ENCODE assay signal across 8 cellular contexts in genomic region chr3:9932843-9933560, GRCh38. TPM values are rescaled to one million over a fixed set of nuclear protein-coding genes. Genes with fewer than 3 reads are reported as not detected.
DNase-seq lines count a peak whose midpoint lies in the region; ATAC-seq and TF ChIP-seq lines count a peak whose summit lies in the region.

No MANE protein-coding gene starts in this region.

- H3K27me3 ChIP-seq in GM06990 (replicated peaks; ENCODE audit: control insufficient read depth, insufficient read depth, low read length) = no peaks in the 10 kb centered on the region; the same call in none of the 2 replicates
- H3K27me3 ChIP-seq in heart right ventricle = no peaks in the 10 kb centered on the region
- H3K27me3 ChIP-seq in upper lobe of right lung = no peaks in the 10 kb centered on the region

- peaks cover 17% of the 10 kb centered on the region for H3K4me1 Mint-ChIP-seq in progenitor cell of endocrine pancreas (ENCODE audit: low read depth)

- peak; percentile 87 for ATAC-seq in SK-N-SH treated with all-trans-retinoic acid at 6 μM for 48 hours
- ATAC-seq in activated naive CD4-positive, alpha-beta T cell treated with anti-CD3 and anti-CD28 coated beads, Interleukin-2, amount 50 U/mL, for 72 hours = peak; percentile 80 to 85
- ATAC-seq in heart right ventricle = peak; percentile 76 to 89 (median 82)
- peak; percentile 89 for ATAC-seq in upper lobe of right lung

- H3K9me3 ChIP-seq in heart right ventricle (no peaks in the 10 kb centered on the region), upper lobe of right lung (no peaks in the 10 kb centered on the region)

- intact Hi-C loops in heart right ventricle (cut with DNase I) = loop anchor here in 5 of 10 donors (2.0 to 10.0 kb wide), 4 partner anchors 42 to 294 kb away; partner anchors contain the start of genes BRK1 (in 1 of the 5) and JAGN1 (in 1 of the 5)
- intact Hi-C loops in upper lobe of right lung (cut with DNase I) = no loop called here

- H3K36me3 ChIP-seq in GM06990 (ENCODE audit: control insufficient read depth, insufficient read depth, low read length) (peaks cover 9% of the 10 kb centered on the region), heart right ventricle (peaks cover 0 to 56% (median 8%) of the 10 kb centered on the region in 9 donors), upper lobe of right lung (peaks cover 39% of the 10 kb centered on the region)

- peak; percentile 90 for TF ChIP-seq CTCF in GM06990 (IDR thresholded peaks at IDR 0.05; ENCODE audit: insufficient read depth, low read length, poor library complexity, severe bottlenecking)
- TF ChIP-seq CTCF in LNCaP clone FGC (IDR thresholded peaks at IDR 0.05; ENCODE audit: control insufficient read depth, extremely low read depth, insufficient read depth) = peak; percentile 65
- TF ChIP-seq CTCF in heart right ventricle (IDR thresholded peaks at IDR 0.05) = peak; percentile 35 to 84 (median 69)
- peak; percentile 74 for TF ChIP-seq CTCF in progenitor cell of endocrine pancreas (IDR thresholded peaks at IDR 0.05; ENCODE audit: unreplicated experiment)
- TF ChIP-seq CTCF in upper lobe of right lung (IDR thresholded peaks at IDR 0.05) = peak; percentile 77

- H3K9me3 Mint-ChIP-seq in activated naive CD4-positive, alpha-beta T cell treated with anti-CD3 and anti-CD28 coated beads, Interleukin-2, amount 50 U/mL, for 72 hours = no peaks in the 10 kb centered on the region
- H3K9me3 Mint-ChIP-seq in progenitor cell of endocrine pancreas (ENCODE audit: low read depth) = no peaks in the 10 kb centered on the region

- peaks cover 7 to 41% (median 30%) of the 10 kb centered on the region in 9 donors for H3K4me1 ChIP-seq in heart right ventricle
- H3K4me1 ChIP-seq in upper lobe of right lung = peaks cover 26% of the 10 kb centered on the region

- peak overlapping the region; percentile 96 to 97 for H3K27ac Mint-ChIP-seq in activated naive CD4-positive, alpha-beta T cell treated with anti-CD3 and anti-CD28 coated beads, Interleukin-2, amount 50 U/mL, for 72 hours
- peak overlapping the region; percentile 98 for H3K27ac Mint-ChIP-seq in progenitor cell of endocrine pancreas

- H3K27ac ChIP-seq in heart right ventricle (peak overlapping the region; percentile 78 to 98 (median 96)), upper lobe of right lung (peak overlapping the region; percentile 89)

- DNase-seq in GM06990 (ENCODE audit: extremely low read depth, insufficient read length) = peak; percentile 93
- peak; percentile 21 for DNase-seq in GOT3 (lab: John Stamatoyannopoulos, UW)
- DNase-seq in LNCaP clone FGC (ENCODE audit: low read depth) = no peak
- DNase-seq in activated naive CD4-positive, alpha-beta T cell treated with anti-CD3 and anti-CD28 coated beads, Interleukin-2, amount 50 U/mL, for 72 hours (ENCODE audit: low spot score in 2 of 2) = peak; percentile 80 to 89
- peak; percentile 80 to 85 for DNase-seq in heart right ventricle
- peak; percentile 76 for DNase-seq in progenitor cell of endocrine pancreas (ENCODE audit: low spot score, unreplicated experiment)
- DNase-seq in upper lobe of right lung = peak; percentile 95

- no peaks in the 10 kb centered on the region for H3K36me3 Mint-ChIP-seq in activated naive CD4-positive, alpha-beta T cell treated with anti-CD3 and anti-CD28 coated beads, Interleukin-2, amount 50 U/mL, for 72 hours
- H3K36me3 Mint-ChIP-seq in progenitor cell of endocrine pancreas (ENCODE audit: insufficient read depth) = peaks cover 10% of the 10 kb centered on the region

- H3K4me3 ChIP-seq in GM06990 (replicated peaks; ENCODE audit: low read depth, low read length) (peak overlapping the region; percentile 78), LNCaP clone FGC (ENCODE audit: low read depth, low read length) (peak overlapping the region; percentile 90), heart right ventricle (peak overlapping the region; percentile 58 to 91 (median 76)), upper lobe of right lung (peak overlapping the region; percentile 80)

- no peaks in the 10 kb centered on the region for H3K27me3 Mint-ChIP-seq in progenitor cell of endocrine pancreas

- 0 to 1% methylated on average over 77 of the region's 77 CpGs for WGBS in heart right ventricle, 2 donors

- peak overlapping the region; percentile 96 for H3K4me3 Mint-ChIP-seq in progenitor cell of endocrine pancreas (ENCODE audit: low read depth)

TF ChIP-seq in SK-N-SH treated with all-trans-retinoic acid at 6 μM for 48 hours, 23 proteins besides CTCF, POLR2A, EP300 and RAD21 (continues in another document):
- TF ChIP-seq BACH2 (CRISPR knock-in tag; IDR thresholded peaks at IDR 0.05; ENCODE audit: borderline replicate concordance) (no peak), ARNTL (CRISPR knock-in tag; IDR thresholded peaks at IDR 0.05; ENCODE audit: borderline replicate concordance, low read depth) (no peak), CSDC2 (CRISPR knock-in tag; IDR thresholded peaks at IDR 0.05) (no peak), ZFP30 (CRISPR knock-in tag; IDR thresholded peaks at IDR 0.05) (no peak), ZNF8 (CRISPR knock-in tag; IDR thresholded peaks at IDR 0.05) (no peak), ESRRG (CRISPR knock-in tag; IDR thresholded peaks at IDR 0.05) (no peak), GLIS3 (CRISPR knock-in tag; IDR thresholded peaks at IDR 0.05) (peak; percentile 34; the same call in 1 of the 2 replicates)
- TF ChIP-seq, protein P1, sequence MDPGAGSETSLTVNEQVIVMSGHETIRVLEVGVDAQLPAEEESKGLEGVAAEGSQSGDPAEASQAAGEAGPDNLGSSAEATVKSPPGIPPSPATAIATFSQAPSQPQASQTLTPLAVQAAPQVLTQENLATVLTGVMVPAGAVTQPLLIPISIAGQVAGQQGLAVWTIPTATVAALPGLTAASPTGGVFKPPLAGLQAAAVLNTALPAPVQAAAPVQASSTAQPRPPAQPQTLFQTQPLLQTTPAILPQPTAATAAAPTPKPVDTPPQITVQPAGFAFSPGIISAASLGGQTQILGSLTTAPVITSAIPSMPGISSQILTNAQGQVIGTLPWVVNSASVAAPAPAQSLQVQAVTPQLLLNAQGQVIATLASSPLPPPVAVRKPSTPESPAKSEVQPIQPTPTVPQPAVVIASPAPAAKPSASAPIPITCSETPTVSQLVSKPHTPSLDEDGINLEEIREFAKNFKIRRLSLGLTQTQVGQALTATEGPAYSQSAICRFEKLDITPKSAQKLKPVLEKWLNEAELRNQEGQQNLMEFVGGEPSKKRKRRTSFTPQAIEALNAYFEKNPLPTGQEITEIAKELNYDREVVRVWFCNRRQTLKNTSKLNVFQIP (CRISPR knock-in tag; IDR thresholded peaks at IDR 0.05; ENCODE audit: borderline replicate concordance, low read depth) = no peak
- TF ChIP-seq, protein P2, sequence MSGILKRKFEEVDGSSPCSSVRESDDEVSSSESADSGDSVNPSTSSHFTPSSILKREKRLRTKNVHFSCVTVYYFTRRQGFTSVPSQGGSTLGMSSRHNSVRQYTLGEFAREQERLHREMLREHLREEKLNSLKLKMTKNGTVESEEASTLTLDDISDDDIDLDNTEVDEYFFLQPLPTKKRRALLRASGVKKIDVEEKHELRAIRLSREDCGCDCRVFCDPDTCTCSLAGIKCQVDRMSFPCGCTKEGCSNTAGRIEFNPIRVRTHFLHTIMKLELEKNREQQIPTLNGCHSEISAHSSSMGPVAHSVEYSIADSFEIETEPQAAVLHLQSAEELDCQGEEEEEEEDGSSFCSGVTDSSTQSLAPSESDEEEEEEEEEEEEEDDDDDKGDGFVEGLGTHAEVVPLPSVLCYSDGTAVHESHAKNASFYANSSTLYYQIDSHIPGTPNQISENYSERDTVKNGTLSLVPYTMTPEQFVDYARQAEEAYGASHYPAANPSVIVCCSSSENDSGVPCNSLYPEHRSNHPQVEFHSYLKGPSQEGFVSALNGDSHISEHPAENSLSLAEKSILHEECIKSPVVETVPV (CRISPR knock-in tag; IDR thresholded peaks at IDR 0.05) = no peak
- TF ChIP-seq, protein P3, sequence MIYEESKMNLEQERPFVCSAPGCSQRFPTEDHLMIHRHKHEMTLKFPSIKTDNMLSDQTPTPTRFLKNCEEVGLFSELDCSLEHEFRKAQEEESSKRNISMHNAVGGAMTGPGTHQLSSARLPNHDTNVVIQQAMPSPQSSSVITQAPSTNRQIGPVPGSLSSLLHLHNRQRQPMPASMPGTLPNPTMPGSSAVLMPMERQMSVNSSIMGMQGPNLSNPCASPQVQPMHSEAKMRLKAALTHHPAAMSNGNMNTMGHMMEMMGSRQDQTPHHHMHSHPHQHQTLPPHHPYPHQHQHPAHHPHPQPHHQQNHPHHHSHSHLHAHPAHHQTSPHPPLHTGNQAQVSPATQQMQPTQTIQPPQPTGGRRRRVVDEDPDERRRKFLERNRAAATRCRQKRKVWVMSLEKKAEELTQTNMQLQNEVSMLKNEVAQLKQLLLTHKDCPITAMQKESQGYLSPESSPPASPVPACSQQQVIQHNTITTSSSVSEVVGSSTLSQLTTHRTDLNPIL (CRISPR knock-in tag; IDR thresholded peaks at IDR 0.05; ENCODE audit: low read depth) = no peak

RNA-seq across cellular contexts. Expression of gene CRELD1, which starts 0.6 kb away (rescaled TPM):
- 10 to 100 TPM; 23.8 to 25.0 TPM for total RNA-seq in activated naive CD4-positive, alpha-beta T cell treated with anti-CD3 and anti-CD28 coated beads, Interleukin-2, amount 50 U/mL, for 72 hours
- 10 to 100 TPM; 49.5 to 76.5 (median 65.4) TPM for total RNA-seq in heart right ventricle
- polyA plus RNA-seq in heart right ventricle = 10 to 100 TPM; 58.0 to 92.1 TPM
- total RNA-seq in progenitor cell of endocrine pancreas = 57.1 and 60.3 TPM in 2 replicates
- 51.4 TPM for total RNA-seq in upper lobe of right lung

RNA-seq across cellular contexts. Expression of gene IL17RC, which starts 16.1 kb away (rescaled TPM):
- 1 to 10 TPM in 1 of 2 donors, under 1 TPM in 1; 0.18 to 1.5 TPM for total RNA-seq in activated naive CD4-positive, alpha-beta T cell treated with anti-CD3 and anti-CD28 coated beads, Interleukin-2, amount 50 U/mL, for 72 hours
- total RNA-seq in heart right ventricle (10 to 100 TPM; 18.6 to 36.2 (median 27.9) TPM), progenitor cell of endocrine pancreas (13.4 and 17.1 TPM in 2 replicates), upper lobe of right lung (26.9 TPM)
- 10 to 100 TPM; 40.7 to 62.3 TPM for polyA plus RNA-seq in heart right ventricle

RNA-seq across cellular contexts. Expression of gene PRRT3, which starts 19.2 kb away (rescaled TPM):
- total RNA-seq in activated naive CD4-positive, alpha-beta T cell treated with anti-CD3 and anti-CD28 coated beads, Interleukin-2, amount 50 U/mL, for 72 hours = 1 to 10 TPM; 1.6 to 6.7 TPM
- total RNA-seq in heart right ventricle = 1 to 10 TPM in 6 of 10 donors, under 1 TPM in 4; 0.45 to 2.0 (median 1.4) TPM
- polyA plus RNA-seq in heart right ventricle = under 1 TPM; 0.54 to 0.95 TPM
- total RNA-seq in progenitor cell of endocrine pancreas = 10.4 and 11.4 TPM in 2 replicates
- 1.4 TPM for total RNA-seq in upper lobe of right lung

RNA-seq across cellular contexts. Expression of gene IL17RE, which starts 30.4 kb away (rescaled TPM):
- 1 to 10 TPM in 1 of 2 donors, under 1 TPM in 1; 0.61 to 1.4 TPM for total RNA-seq in activated naive CD4-positive, alpha-beta T cell treated with anti-CD3 and anti-CD28 coated beads, Interleukin-2, amount 50 U/mL, for 72 hours
- total RNA-seq in heart right ventricle (1 to 10 TPM in 4 of 10 donors, under 1 TPM in 6; 0.16 to 2.3 (median 0.92) TPM), progenitor cell of endocrine pancreas (4.9 and 7.0 TPM in 2 replicates), upper lobe of right lung (22.6 TPM)
- 1 to 10 TPM; 1.3 to 1.6 TPM for polyA plus RNA-seq in heart right ventricle

RNA-seq across cellular contexts. Expression of gene JAGN1, which starts 42.6 kb away (rescaled TPM):
- 10 to 100 TPM in 1 of 2 donors, 1 to 10 TPM in 1; 7.5 to 34.4 TPM for total RNA-seq in activated naive CD4-positive, alpha-beta T cell treated with anti-CD3 and anti-CD28 coated beads, Interleukin-2, amount 50 U/mL, for 72 hours
- total RNA-seq in heart right ventricle = 10 to 100 TPM; 13.8 to 25.0 (median 18.0) TPM
- polyA plus RNA-seq in heart right ventricle = 10 to 100 TPM; 23.2 to 69.3 TPM
- total RNA-seq in progenitor cell of endocrine pancreas = 30.5 and 33.0 TPM in 2 replicates
- 28.7 TPM for total RNA-seq in upper lobe of right lung
